Comparison of ENCODE assay signal across 8 cellular contexts in genomic region chr13:48233097-48233885, GRCh38. TPM values are rescaled to one million over a fixed set of nuclear protein-coding genes. Genes with fewer than 3 reads are reported as not detected.
DNase-seq lines count a peak whose midpoint lies in the region; FAIRE-seq and TF ChIP-seq lines count a peak whose summit lies in the region.

TSS of gene ITM2B (plus strand) at chr13:48233206. CDS start at chr13:48233361, 155 bp downstream.

- H3K18ac ChIP-seq in neuronal stem cell (ENCODE audit: low read length), result peak within 1 kb of the TSS; percentile 78

- H2BK120ac ChIP-seq in neuronal stem cell (ENCODE audit: low read depth, low read length), result no peak within 1 kb of the TSS

- H3K9me3 ChIP-seq in HUES48 (ENCODE audit: control insufficient read depth, insufficient read depth, low read length), result no peaks in the 10 kb centered on the region
- no peaks in the 10 kb centered on the region for H3K9me3 ChIP-seq in neuronal stem cell (replicated peaks in 1 of 2; ENCODE audit: control insufficient read depth in 2 of 2, insufficient read depth in 1 of 2, low read depth in 1 of 2, low read length in 2 of 2)

- WGBS in neuronal stem cell (ENCODE audit: extremely low coverage in 2 of 2, insufficient read length in 2 of 2, insufficient replicate concordance in 1 of 2), 2 donors, result no CpG with 5 or more reads among the region's 87 CpGs

- H3K4me1 ChIP-seq in HUES48 (ENCODE audit: control insufficient read depth, insufficient read depth, low read length) (peaks cover 46% of the 10 kb centered on the region), neuronal stem cell (ENCODE audit: control insufficient read depth in 2 of 2, insufficient read depth in 1 of 2, low read depth in 1 of 2, low read length in 2 of 2) (peaks cover 4 to 30% of the 10 kb centered on the region in 2 donors)

- H3K23ac ChIP-seq in neuronal stem cell (ENCODE audit: low read depth, low read length, poor library complexity), result peak within 1 kb of the TSS; percentile 70

- no peaks in the 10 kb centered on the region for H3K79me1 ChIP-seq in neuronal stem cell (ENCODE audit: low read depth, low read length)

- no peak within 1 kb of the TSS for H2BK12ac ChIP-seq in neuronal stem cell (ENCODE audit: low read length)

- DNase-seq in Caki2 (ENCODE audit: low read depth) (peak; percentile 62), GM20000 (ENCODE audit: low spot score) (peak; percentile 81), SHP77 (lab: John Stamatoyannopoulos, UW) (peak; percentile 47 to 59), frontal cortex (ENCODE audit: low spot score in 2 of 2) (peak; percentile 83 to 86), neuronal stem cell (ENCODE audit: low spot score) (peak; percentile 59)
- DNase-seq in activated naive CD4-positive, alpha-beta T cell (lab: John Stamatoyannopoulos, UW), result peak; percentile 22 to 70 (median 55)

- H3K9ac ChIP-seq in HUES48 (ENCODE audit: low read depth, low read length), result peak within 1 kb of the TSS; percentile 96
- peak within 1 kb of the TSS; percentile 92 for H3K9ac ChIP-seq in neuronal stem cell (ENCODE audit: low read depth, low read length, poor library complexity)

- peak within 1 kb of the TSS; percentile 69 for H3K4me2 ChIP-seq in neuronal stem cell (ENCODE audit: insufficient read depth, low read length, poor library complexity, severe bottlenecking)

- in situ Hi-C loops in Caki2 (cut with HindIII; ENCODE audit: low pct_unique_long_range_greater_than_20kb, low sequenced_read_pairs), result no loop called here

- peak within 1 kb of the TSS; percentile 96 for H2AFZ ChIP-seq in neuronal stem cell (ENCODE audit: low read length)

- H3K4me3 ChIP-seq in HUES48 (ENCODE audit: low read depth, low read length) (peak within 1 kb of the TSS; percentile 88), neuronal stem cell (ENCODE audit: low read length in 2 of 2) (peak within 1 kb of the TSS; percentile 95 to 98)

- H3K14ac ChIP-seq in neuronal stem cell (ENCODE audit: low read length), result peak within 1 kb of the TSS; percentile 77

- peak; percentile 59 for TF ChIP-seq CTCF in GM20000 (IDR thresholded peaks at IDR 0.05; ENCODE audit: extremely low read depth, missing control alignments)

- peak within 1 kb of the TSS; percentile 81 for H2AK5ac ChIP-seq in neuronal stem cell (ENCODE audit: low read depth, low read length)

- peak within 1 kb of the TSS; percentile 9 for H4K91ac ChIP-seq in neuronal stem cell (ENCODE audit: low read depth, low read length, poor library complexity)

- H3K36me3 ChIP-seq in HUES48 (ENCODE audit: control insufficient read depth, insufficient read depth, low read length) (no peaks in the 10 kb centered on the region), neuronal stem cell (replicated peaks in 1 of 2; ENCODE audit: control insufficient read depth in 2 of 2, insufficient read depth in 2 of 2, low read length in 2 of 2) (no peaks in the 10 kb centered on the region)

- FAIRE-seq in frontal cortex (lab: Jason Lieb, UNC), result no peak

- peak within 1 kb of the TSS; percentile 17 for H2BK15ac ChIP-seq in neuronal stem cell (ENCODE audit: low read length)

- H4K8ac ChIP-seq in neuronal stem cell (ENCODE audit: low read depth, low read length), result no peak within 1 kb of the TSS

- peaks cover 14% of the 10 kb centered on the region for H3K27me3 ChIP-seq in HUES48 (ENCODE audit: control insufficient read depth, insufficient read depth, low read length)
- H3K27me3 ChIP-seq in neuronal stem cell (ENCODE audit: control insufficient read depth in 3 of 3, insufficient read depth in 3 of 3, low read depth in 1 of 3, low read length in 3 of 3), result no peaks in the 10 kb centered on the region

- no peak within 1 kb of the TSS for H3K4ac ChIP-seq in neuronal stem cell (ENCODE audit: low read length)

- H3K27ac ChIP-seq in HUES48 (ENCODE audit: low read depth, low read length), result peak within 1 kb of the TSS; percentile 84
- peak within 1 kb of the TSS; percentile 40 for H3K27ac ChIP-seq in neuronal stem cell (replicated peaks; ENCODE audit: low read length)
- H3K27ac ChIP-seq in temporal lobe (ENCODE audit: low read depth, low read length), result peak within 1 kb of the TSS; percentile 97

- no peak within 1 kb of the TSS for H2BK5ac ChIP-seq in neuronal stem cell (ENCODE audit: low read length)

RNA-seq across cellular contexts. Expression of gene ITM2B, which starts in this region (rescaled TPM):
- total RNA-seq in Caki2 (2014; rRNA removed; shearing (Covaris generic); ENCODE audit: low replicate concordance), result 179 and 207 TPM in 2 replicates
- total RNA-seq in frontal cortex, result 99.5 TPM
- polyA plus RNA-seq in neuronal stem cell (2013, experiment 1 of 2), result 126 TPM
- polyA plus RNA-seq in neuronal stem cell (2013, experiment 2 of 2), result 119 TPM
- total RNA-seq in temporal lobe, result 116 TPM

Comparison
In these comparisons a context has a peak if more than half of its experiments do, and no peak if none do; other contexts are left out.
1. Peak in every context shown above with its lines: DNase-seq, H3K4me3 ChIP-seq and H3K27ac ChIP-seq.
2. H3K27ac ChIP-seq: peak in every context shown above with its lines; median percentile 97 in temporal lobe; 84 in HUES48; 40 in neuronal stem cell.